In the genomic region with DNA sequence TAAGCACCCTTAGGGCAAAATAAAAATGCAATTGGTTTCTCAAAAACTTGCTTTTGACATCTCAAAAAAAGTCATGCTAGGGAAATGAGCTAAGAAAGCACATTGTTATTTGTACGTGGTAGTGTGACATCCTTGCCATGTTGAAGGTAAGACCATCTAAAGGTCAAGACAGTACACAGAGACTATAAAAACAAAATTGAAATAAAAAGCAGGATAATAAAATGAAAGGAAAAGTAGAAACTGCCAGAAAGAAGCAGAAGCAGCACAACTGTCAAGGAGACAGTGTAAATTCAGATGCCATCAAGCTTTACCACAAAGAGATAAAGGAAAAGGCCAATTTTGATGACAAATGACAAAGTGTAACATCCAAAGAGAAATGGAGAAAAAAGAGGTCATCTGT, we compare ENCODE assay signal across 10 cellular contexts. TPM values are rescaled to one million over a fixed set of nuclear protein-coding genes. Genes with fewer than 3 reads are reported as not detected.
A peak's percentile ranks its signal among the peaks of the same experiment; 100 is the strongest.
DNase-seq lines count a peak whose midpoint lies in the region; ATAC-seq, FAIRE-seq and TF ChIP-seq lines count a peak whose summit lies in the region.
"Not testable (repeated sequence)": the region's sequence is repeated elsewhere in the genome, so short reads cannot be mapped to it uniquely, and the experiment has no call there.
"Had no signal": no experiment of that assay in that cellular context is flagged by ENCODE, and none has a peak within 500 bp of the region (broad histone marks: within the 10 kb centered on the region; RNA-seq: fewer than 3 reads in every experiment).

No MANE protein-coding gene starts in this region.

- DNase-seq in CD4-positive, alpha-beta T cell; GM19239 (ENCODE audit: insufficient read length, low spot score); T-cell; activated CD8-positive, alpha-beta T cell treated with anti-CD3 and anti-CD28 coated beads for 36 hours; activated naive CD4-positive, alpha-beta T cell treated with anti-CD3 and anti-CD28 coated beads, Interleukin-2, amount 10 ng/mL, durations not matched to agents 7 days and 5 days; natural killer cell treated with Interleukin-12 subunit alpha and Interleukin-12 subunit beta and Interleukin-15 and Interleukin-18, amount 100 ng/mL, for 72 hours (ENCODE audit: low spot score): not testable (repeated sequence)

- POLR2A ChIA-PET in CD4-positive, alpha-beta T cell (lab: Charles Lee) = interaction anchor here (1.0 to 1.9 kb wide), 5 partner anchors 8 to 93 kb away, joined by 3 to 7 read pairs (median 5); a partner anchor contains a TSS
- POLR2A ChIA-PET in T-cell (lab: Charles Lee) = interaction anchor here in 1 of 2 donors (0.6 to 1.4 kb wide), 3 partner anchors 18 to 203 kb away, joined by 3 to 4 read pairs (median 3); a partner anchor contains a TSS
- POLR2A ChIA-PET in activated CD8-positive, alpha-beta T cell treated with anti-CD3 and anti-CD28 coated beads for 36 hours (lab: Charles Lee) = interaction anchor here (1.0 to 1.8 kb wide), 5 partner anchors 8 to 20 kb away, joined by 3 to 5 read pairs (median 4); a partner anchor contains a TSS

- H3K9me3 ChIP-seq in CD4-positive, alpha-beta T cell (ENCODE audit: control insufficient read depth, low read length) = not testable (repeated sequence)

- intact Hi-C loops in CD4-positive, alpha-beta T cell (cut with DNase I, micrococcal nuclease); activated CD8-positive, alpha-beta T cell treated with anti-CD3 and anti-CD28 coated beads for 36 hours (cut with micrococcal nuclease); dendritic cell treated with granulocyte-macrophage colony-stimulating factor and Interleukin-4, amounts not matched to agents 40 ng/mL and 50 ng/mL, for 4 days (cut with micrococcal nuclease): not testable (repeated sequence)

- peak; percentile 24 for ATAC-seq in CD4-positive, alpha-beta T cell (ENCODE audit: poor library complexity)
- ATAC-seq in T-cell (replicated peaks in 1 of 4) = peak in 1 of 4 experiments; percentile 63
- ATAC-seq in activated CD8-positive, alpha-beta T cell treated with anti-CD3 and anti-CD28 coated beads for 36 hours = peak; percentile 88
- ATAC-seq in natural killer cell treated with Interleukin-12 subunit alpha and Interleukin-12 subunit beta and Interleukin-15 and Interleukin-18, amount 100 ng/mL, for 72 hours = peak; percentile 49 to 56

- H3K36me3 Mint-ChIP-seq in CD4-positive, alpha-beta T cell (ENCODE audit: low read depth); T-cell; natural killer cell treated with Interleukin-12 subunit alpha and Interleukin-12 subunit beta and Interleukin-15 and Interleukin-18, amount 100 ng/mL, for 72 hours: not testable (repeated sequence)
- peaks cover 28% of the 10 kb centered on the region for H3K36me3 Mint-ChIP-seq in activated CD8-positive, alpha-beta T cell treated with anti-CD3 and anti-CD28 coated beads for 36 hours (ENCODE audit: low read depth)
- H3K36me3 Mint-ChIP-seq in activated naive CD4-positive, alpha-beta T cell treated with anti-CD3 and anti-CD28 coated beads, Interleukin-2, amount 10 ng/mL, durations not matched to agents 7 days and 5 days = peaks cover 25% of the 10 kb centered on the region
- peaks cover 13% of the 10 kb centered on the region for H3K36me3 Mint-ChIP-seq in dendritic cell treated with granulocyte-macrophage colony-stimulating factor and Interleukin-4, amounts not matched to agents 40 ng/mL and 50 ng/mL, for 4 days (ENCODE audit: low read depth)

- peak overlapping the region; percentile 42 for H3K4me3 Mint-ChIP-seq in CD4-positive, alpha-beta T cell
- H3K4me3 Mint-ChIP-seq in T-cell = peak overlapping the region in 1 of 3 donors; percentile 65
- H3K4me3 Mint-ChIP-seq in activated CD8-positive, alpha-beta T cell treated with anti-CD3 and anti-CD28 coated beads for 36 hours = peak overlapping the region; percentile 48
- peak overlapping the region; percentile 23 for H3K4me3 Mint-ChIP-seq in activated naive CD4-positive, alpha-beta T cell treated with anti-CD3 and anti-CD28 coated beads, Interleukin-2, amount 10 ng/mL, durations not matched to agents 7 days and 5 days
- H3K4me3 Mint-ChIP-seq in dendritic cell treated with granulocyte-macrophage colony-stimulating factor and Interleukin-4, amounts not matched to agents 40 ng/mL and 50 ng/mL, for 4 days = peak overlapping the region; percentile 23
- H3K4me3 Mint-ChIP-seq in natural killer cell treated with Interleukin-12 subunit alpha and Interleukin-12 subunit beta and Interleukin-15 and Interleukin-18, amount 100 ng/mL, for 72 hours = peak overlapping the region; percentile 72

- not testable (repeated sequence) for H3K27me3 Mint-ChIP-seq in CD4-positive, alpha-beta T cell; T-cell; activated CD8-positive, alpha-beta T cell treated with anti-CD3 and anti-CD28 coated beads for 36 hours; activated naive CD4-positive, alpha-beta T cell treated with anti-CD3 and anti-CD28 coated beads, Interleukin-2, amount 10 ng/mL, durations not matched to agents 7 days and 5 days; dendritic cell treated with granulocyte-macrophage colony-stimulating factor and Interleukin-4, amounts not matched to agents 40 ng/mL and 50 ng/mL, for 4 days; natural killer cell treated with Interleukin-12 subunit alpha and Interleukin-12 subunit beta and Interleukin-15 and Interleukin-18, amount 100 ng/mL, for 72 hours

- peak; percentile 89 for FAIRE-seq in GM19239 (lab: Jason Lieb, UNC)

- not testable (repeated sequence) for TF ChIP-seq CTCF in CD4-positive, alpha-beta T cell (IDR thresholded peaks at IDR 0.05); activated CD8-positive, alpha-beta T cell treated with anti-CD3 and anti-CD28 coated beads for 36 hours (IDR thresholded peaks at IDR 0.05)

- not testable (repeated sequence) for H3K27ac ChIP-seq in CD4-positive, alpha-beta T cell (ENCODE audit: low read depth, low read length)

- H3K4me1 Mint-ChIP-seq in CD4-positive, alpha-beta T cell (ENCODE audit: low read depth) = peaks cover 71% of the 10 kb centered on the region
- peaks cover 61 to 70% (median 65%) of the 10 kb centered on the region in 3 donors for H3K4me1 Mint-ChIP-seq in T-cell
- H3K4me1 Mint-ChIP-seq in activated CD8-positive, alpha-beta T cell treated with anti-CD3 and anti-CD28 coated beads for 36 hours (ENCODE audit: low read depth) = peaks cover 76% of the 10 kb centered on the region
- H3K4me1 Mint-ChIP-seq in activated naive CD4-positive, alpha-beta T cell treated with anti-CD3 and anti-CD28 coated beads, Interleukin-2, amount 10 ng/mL, durations not matched to agents 7 days and 5 days = peaks cover 65% of the 10 kb centered on the region
- H3K4me1 Mint-ChIP-seq in dendritic cell treated with granulocyte-macrophage colony-stimulating factor and Interleukin-4, amounts not matched to agents 40 ng/mL and 50 ng/mL, for 4 days (ENCODE audit: low read depth) = peaks cover 81% of the 10 kb centered on the region
- H3K4me1 Mint-ChIP-seq in natural killer cell treated with Interleukin-12 subunit alpha and Interleukin-12 subunit beta and Interleukin-15 and Interleukin-18, amount 100 ng/mL, for 72 hours (ENCODE audit: low read depth in 2 of 2) = peaks cover 57 to 70% of the 10 kb centered on the region in 2 donors

- not testable (repeated sequence) for H3K27me3 ChIP-seq in CD4-positive, alpha-beta T cell (ENCODE audit: control insufficient read depth, insufficient read depth, low read length)

- CTCF ChIA-PET in CD4-positive, alpha-beta T cell (lab: Charles Lee) = interaction anchor here (1.0 to 2.0 kb wide), 4 partner anchors 8 to 36 kb away, joined by 3 to 5 read pairs (median 4); a partner anchor contains a TSS
- CTCF ChIA-PET in T-cell (lab: Charles Lee) = interaction anchor here in 1 of 2 donors (0.7 to 2.0 kb wide), 7 partner anchors 17 to 992 kb away, joined by 3 to 13 read pairs (median 4); a partner anchor contains a TSS
- CTCF ChIA-PET in activated CD8-positive, alpha-beta T cell treated with anti-CD3 and anti-CD28 coated beads for 36 hours (lab: Charles Lee) = interaction anchor here (0.8 to 3.4 kb wide), 8 partner anchors 9 to 36 kb away, joined by 3 to 15 read pairs (median 7); a partner anchor contains a TSS
- CTCF ChIA-PET in activated naive CD4-positive, alpha-beta T cell treated with anti-CD3 and anti-CD28 coated beads, Interleukin-2, amount 10 ng/mL, durations not matched to agents 7 days and 5 days (lab: Charles Lee) = interaction anchor here (1.0 to 2.8 kb wide), 5 partner anchors 10 to 57 kb away, joined by 3 to 18 read pairs (median 4); a partner anchor contains a TSS

- peak overlapping the region; percentile 73 for H3K27ac Mint-ChIP-seq in CD4-positive, alpha-beta T cell
- H3K27ac Mint-ChIP-seq in T-cell = peak overlapping the region; percentile 78 to 90
- H3K27ac Mint-ChIP-seq in activated CD8-positive, alpha-beta T cell treated with anti-CD3 and anti-CD28 coated beads for 36 hours = peak overlapping the region; percentile 96
- peak overlapping the region; percentile 88 for H3K27ac Mint-ChIP-seq in activated naive CD4-positive, alpha-beta T cell treated with anti-CD3 and anti-CD28 coated beads, Interleukin-2, amount 10 ng/mL, durations not matched to agents 7 days and 5 days
- H3K27ac Mint-ChIP-seq in dendritic cell treated with granulocyte-macrophage colony-stimulating factor and Interleukin-4, amounts not matched to agents 40 ng/mL and 50 ng/mL, for 4 days = not testable (repeated sequence)
- peak overlapping the region; percentile 91 to 96 for H3K27ac Mint-ChIP-seq in natural killer cell treated with Interleukin-12 subunit alpha and Interleukin-12 subunit beta and Interleukin-15 and Interleukin-18, amount 100 ng/mL, for 72 hours

- not testable (repeated sequence) for H3K9me3 Mint-ChIP-seq in CD4-positive, alpha-beta T cell; T-cell; activated CD8-positive, alpha-beta T cell treated with anti-CD3 and anti-CD28 coated beads for 36 hours; activated naive CD4-positive, alpha-beta T cell treated with anti-CD3 and anti-CD28 coated beads, Interleukin-2, amount 10 ng/mL, durations not matched to agents 7 days and 5 days; dendritic cell treated with granulocyte-macrophage colony-stimulating factor and Interleukin-4, amounts not matched to agents 40 ng/mL and 50 ng/mL, for 4 days; natural killer cell treated with Interleukin-12 subunit alpha and Interleukin-12 subunit beta and Interleukin-15 and Interleukin-18, amount 100 ng/mL, for 72 hours

RNA-seq across cellular contexts. Expression of a gene that starts 11.5 kb away (rescaled TPM):
- 10 to 100 TPM; 18.4 to 19.2 TPM for total RNA-seq in CD4-positive, alpha-beta T cell
- 10 to 100 TPM; 34.9 to 57.1 (median 51.9) TPM for total RNA-seq in T-cell
- 100 to 1,000 TPM in 1 of 2 experiments, 10 to 100 TPM in 1; 99.9 to 102 TPM for total RNA-seq in activated CD8-positive, alpha-beta T cell treated with anti-CD3 and anti-CD28 coated beads for 36 hours
- 1 to 10 TPM; 3.5 to 7.1 TPM for total RNA-seq in natural killer cell treated with Interleukin-12 subunit alpha and Interleukin-12 subunit beta and Interleukin-15 and Interleukin-18, amount 100 ng/mL, for 72 hours
- total RNA-seq: Caco-2, NCI-H460, Right ventricle myocardium superior had no signal

RNA-seq across cellular contexts. Expression of a gene that starts 18.6 kb away (rescaled TPM):
- over 10,000 TPM; 14,857 to 24,615 TPM for total RNA-seq in CD4-positive, alpha-beta T cell
- over 10,000 TPM; 10,537 to 37,987 (median 30,491) TPM for total RNA-seq in T-cell
- total RNA-seq in activated CD8-positive, alpha-beta T cell treated with anti-CD3 and anti-CD28 coated beads for 36 hours = over 10,000 TPM; 13,164 to 13,311 TPM
- 1,000 to 10,000 TPM; 3,856 to 4,437 TPM for total RNA-seq in natural killer cell treated with Interleukin-12 subunit alpha and Interleukin-12 subunit beta and Interleukin-15 and Interleukin-18, amount 100 ng/mL, for 72 hours

RNA-seq across cellular contexts. Expression of a gene that starts 18.9 kb away (rescaled TPM):
- 10 to 100 TPM; 10.2 TPM for total RNA-seq in CD4-positive, alpha-beta T cell
- 10 to 100 TPM; 17.7 to 29.8 (median 27.5) TPM for total RNA-seq in T-cell
- 10 to 100 TPM; 12.1 to 13.7 TPM for total RNA-seq in activated CD8-positive, alpha-beta T cell treated with anti-CD3 and anti-CD28 coated beads for 36 hours
- total RNA-seq in natural killer cell treated with Interleukin-12 subunit alpha and Interleukin-12 subunit beta and Interleukin-15 and Interleukin-18, amount 100 ng/mL, for 72 hours = 10 to 100 TPM; 12.0 to 21.5 TPM

RNA-seq across cellular contexts. Expression of a gene that starts 21.0 kb away (rescaled TPM):
- 1 to 10 TPM; 2.3 to 3.6 TPM for total RNA-seq in CD4-positive, alpha-beta T cell
- total RNA-seq in T-cell = 1 to 10 TPM; 2.5 to 9.2 (median 4.9) TPM
- 10 to 100 TPM; 13.1 to 15.5 TPM for total RNA-seq in activated CD8-positive, alpha-beta T cell treated with anti-CD3 and anti-CD28 coated beads for 36 hours
- 1 to 10 TPM; 7.0 to 8.8 TPM for total RNA-seq in natural killer cell treated with Interleukin-12 subunit alpha and Interleukin-12 subunit beta and Interleukin-15 and Interleukin-18, amount 100 ng/mL, for 72 hours
- total RNA-seq: NCI-H460 had no signal

RNA-seq across cellular contexts. Expression of a gene that starts 25.8 kb away (rescaled TPM):
- total RNA-seq in CD4-positive, alpha-beta T cell = under 1 TPM; 0.08 to 0.17 TPM
- total RNA-seq in T-cell = 1 to 10 TPM in 2 of 5 donors, under 1 TPM in 3; 0.12 to 1.3 (median 0.57) TPM
- total RNA-seq in activated CD8-positive, alpha-beta T cell treated with anti-CD3 and anti-CD28 coated beads for 36 hours = 10 to 100 TPM; 16.0 to 19.9 TPM
- total RNA-seq in natural killer cell treated with Interleukin-12 subunit alpha and Interleukin-12 subunit beta and Interleukin-15 and Interleukin-18, amount 100 ng/mL, for 72 hours = 10 to 100 TPM in 1 of 2 donors, 1 to 10 TPM in 1; 4.6 to 14.2 TPM
